1 cellular context compared by ENCODE assay signal in the genomic region with DNA sequence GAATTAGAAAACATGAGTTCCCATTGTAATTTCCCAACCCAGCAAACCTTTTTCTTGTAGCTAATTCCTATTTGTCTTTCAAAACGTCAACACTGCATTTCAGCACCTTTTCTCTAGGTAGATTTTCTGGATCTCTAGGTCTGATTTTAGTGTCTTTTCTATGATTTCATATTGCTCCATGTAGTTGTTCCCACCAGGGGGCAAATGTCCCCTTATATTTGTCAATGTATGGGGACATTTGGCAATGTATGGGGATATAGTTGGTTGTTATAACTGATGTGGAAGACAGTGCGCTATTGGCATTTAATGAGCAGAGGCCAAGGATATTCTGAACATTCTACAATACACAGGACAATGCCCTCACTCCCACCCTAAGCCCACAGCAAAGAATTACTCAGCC.
TF ChIP-seq lines count a peak whose summit lies in the region.

No MANE protein-coding gene starts in this region.

TF ChIP-seq in HepG2, 621 proteins besides CTCF, POLR2A, EP300 and RAD21 (continued from another document):
- TF ChIP-seq, protein P1, sequence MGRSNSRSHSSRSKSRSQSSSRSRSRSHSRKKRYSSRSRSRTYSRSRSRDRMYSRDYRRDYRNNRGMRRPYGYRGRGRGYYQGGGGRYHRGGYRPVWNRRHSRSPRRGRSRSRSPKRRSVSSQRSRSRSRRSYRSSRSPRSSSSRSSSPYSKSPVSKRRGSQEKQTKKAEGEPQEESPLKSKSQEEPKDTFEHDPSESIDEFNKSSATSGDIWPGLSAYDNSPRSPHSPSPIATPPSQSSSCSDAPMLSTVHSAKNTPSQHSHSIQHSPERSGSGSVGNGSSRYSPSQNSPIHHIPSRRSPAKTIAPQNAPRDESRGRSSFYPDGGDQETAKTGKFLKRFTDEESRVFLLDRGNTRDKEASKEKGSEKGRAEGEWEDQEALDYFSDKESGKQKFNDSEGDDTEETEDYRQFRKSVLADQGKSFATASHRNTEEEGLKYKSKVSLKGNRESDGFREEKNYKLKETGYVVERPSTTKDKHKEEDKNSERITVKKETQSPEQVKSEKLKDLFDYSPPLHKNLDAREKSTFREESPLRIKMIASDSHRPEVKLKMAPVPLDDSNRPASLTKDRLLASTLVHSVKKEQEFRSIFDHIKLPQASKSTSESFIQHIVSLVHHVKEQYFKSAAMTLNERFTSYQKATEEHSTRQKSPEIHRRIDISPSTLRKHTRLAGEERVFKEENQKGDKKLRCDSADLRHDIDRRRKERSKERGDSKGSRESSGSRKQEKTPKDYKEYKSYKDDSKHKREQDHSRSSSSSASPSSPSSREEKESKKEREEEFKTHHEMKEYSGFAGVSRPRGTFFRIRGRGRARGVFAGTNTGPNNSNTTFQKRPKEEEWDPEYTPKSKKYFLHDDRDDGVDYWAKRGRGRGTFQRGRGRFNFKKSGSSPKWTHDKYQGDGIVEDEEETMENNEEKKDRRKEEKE (IDR thresholded peaks at IDR 0.05) = no peak
- TF ChIP-seq CSRNP1 (CRISPR knock-in tag; IDR thresholded peaks at IDR 0.05) (no peak), DBP (CRISPR knock-in tag; IDR thresholded peaks at IDR 0.05; ENCODE audit: not compliant biosample characterization) (no peak)
TF ChIP-seq in HepG2: peak in this region for 0.
